ENCODE assay signal across 14 cellular contexts in the genomic region with DNA sequence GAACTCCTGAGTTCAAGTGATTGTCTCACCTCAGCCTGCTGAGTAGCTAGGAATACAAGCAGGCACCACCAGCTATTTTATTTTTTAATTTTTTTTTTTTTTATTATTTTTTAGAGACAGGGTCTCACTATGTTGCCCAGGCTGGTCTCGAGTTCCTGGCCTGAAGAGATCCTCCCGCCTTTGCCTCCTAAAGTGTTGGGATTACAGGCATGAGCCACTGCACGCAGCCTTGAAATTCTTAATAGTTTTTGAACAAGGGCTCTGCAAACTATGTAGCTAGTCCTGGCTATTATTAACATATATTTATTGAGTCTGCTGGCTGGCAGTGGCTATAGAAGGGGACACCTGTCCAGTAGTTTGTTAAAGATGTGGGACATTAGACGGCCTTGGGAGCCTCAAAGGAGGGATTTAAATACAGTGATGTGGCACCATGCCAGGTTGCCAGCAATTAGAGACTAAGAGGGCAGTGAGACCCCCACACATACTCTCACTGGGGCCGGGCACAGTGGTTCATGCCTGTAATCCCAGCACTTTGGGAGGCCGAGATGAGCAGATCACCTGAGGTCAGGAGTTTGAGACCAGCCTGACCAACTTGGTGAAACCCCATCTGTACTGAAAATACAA. TPM values are rescaled to one million over a fixed set of nuclear protein-coding genes. Genes with fewer than 3 reads are reported as not detected.
A peak's percentile ranks its signal among the peaks of the same experiment; 100 is the strongest.
DNase-seq lines count a peak whose midpoint lies in the region; ATAC-seq, FAIRE-seq and TF ChIP-seq lines count a peak whose summit lies in the region.
"Had no signal": no experiment of that assay in that cellular context is flagged by ENCODE, and none has a peak within 500 bp of the region (broad histone marks: within the 10 kb centered on the region; RNA-seq: fewer than 3 reads in every experiment).

No MANE protein-coding gene starts in this region.

- H3K27ac Mint-ChIP-seq in activated B cell treated with CpG ODN at 0.5 μM for 24 hours, result peak overlapping the region; percentile 99
- H3K27ac Mint-ChIP-seq in immature natural killer cell, result peak overlapping the region; percentile 34 to 97 (median 82)

- H3K9me3 ChIP-seq in left ventricle myocardium inferior (replicated peaks), result no peaks in the 10 kb centered on the region
- no peaks in the 10 kb centered on the region for H3K9me3 ChIP-seq in thyroid gland
- H3K9me3 ChIP-seq: heart right ventricle had no signal

- intact Hi-C loops in left ventricle myocardium inferior (cut with micrococcal nuclease) (no loop called here), cardiac septum (cut with DNase I) (no loop called here), activated B cell treated with CpG ODN at 0.5 μM for 24 hours (cut with micrococcal nuclease) (loop anchor here (5.0 kb wide), 1 partner anchor 132 kb away; a partner anchor contains a TSS), thyroid gland (cut with DNase I) (no loop called here)

- H3K4me3 Mint-ChIP-seq in activated B cell treated with CpG ODN at 0.5 μM for 24 hours (no peak overlapping the region), immature natural killer cell (peak overlapping the region; percentile 80 to 90 (median 86))

- no peak overlapping the region for H3K4me3 ChIP-seq in left ventricle myocardium inferior
- H3K4me3 ChIP-seq in thyroid gland (replicated peaks in 1 of 3), result no peak overlapping the region

- no peak for TF ChIP-seq POLR2A in thyroid gland (IDR thresholded peaks at IDR 0.05)

- POLR2A ChIA-PET in activated B cell treated with CpG ODN at 0.5 μM for 24 hours (lab: Charles Lee), result interaction anchor here (0.7 to 1.6 kb wide), 11 partner anchors 10 to 295 kb away, joined by 3 to 12 read pairs (median 4); a partner anchor contains a TSS

- TF ChIP-seq CTCF in left ventricle myocardium inferior (IDR thresholded peaks at IDR 0.05; ENCODE audit: borderline replicate concordance) (no peak), activated B cell treated with CpG ODN at 0.5 μM for 24 hours (IDR thresholded peaks at IDR 0.05) (no peak), thyroid gland (IDR thresholded peaks at IDR 0.05) (no peak)

- no peaks in the 10 kb centered on the region for H3K27me3 ChIP-seq in left ventricle myocardium inferior (ENCODE audit: low read depth)
- H3K27me3 ChIP-seq in thyroid gland, result no peaks in the 10 kb centered on the region
- H3K27me3 ChIP-seq: heart right ventricle had no signal

- H3K4me1 Mint-ChIP-seq in activated B cell treated with CpG ODN at 0.5 μM for 24 hours, result peaks cover 80% of the 10 kb centered on the region
- peaks cover 89 to 93% of the 10 kb centered on the region in 2 donors for H3K4me1 Mint-ChIP-seq in immature natural killer cell

- ATAC-seq in activated B cell treated with CpG ODN at 0.5 μM for 24 hours (ENCODE audit: low read depth) (no peak), GM18520 (IDR thresholded peaks at IDR 0.05; ENCODE audit: unreplicated experiment) (no peak)

- H3K9me3 Mint-ChIP-seq in activated B cell treated with CpG ODN at 0.5 μM for 24 hours (no peaks in the 10 kb centered on the region), immature natural killer cell (no peaks in the 10 kb centered on the region)

- no peak for FAIRE-seq in HTR-8/SVneo (lab: Jason Lieb, UNC)
- FAIRE-seq: G401.6, urothelium cell line had no signal

- 88 to 92% methylated on average over 5 to 6 of the region's 6 CpGs for WGBS in thyroid gland, 2 donors

- H3K36me3 ChIP-seq in left ventricle myocardium inferior (no peaks in the 10 kb centered on the region), thyroid gland (peaks cover 0 to 8% of the 10 kb centered on the region in 2 donors)

- H3K4me1 ChIP-seq in left ventricle myocardium inferior (peaks cover 69% of the 10 kb centered on the region), thyroid gland (peaks cover 42 to 48% of the 10 kb centered on the region in 2 donors)

- H3K27me3 Mint-ChIP-seq in activated B cell treated with CpG ODN at 0.5 μM for 24 hours (no peaks in the 10 kb centered on the region), immature natural killer cell (ENCODE audit: low read depth in 3 of 3) (peaks cover 0 to 3% (median 2%) of the 10 kb centered on the region in 3 donors)

- H3K27ac ChIP-seq in left ventricle myocardium inferior (replicated peaks) (peak overlapping the region; percentile 49), thyroid gland (peak overlapping the region; percentile 5 to 95 (median 89))

- no peak for DNase-seq in left ventricle myocardium inferior
- DNase-seq in cardiac septum (ENCODE audit: low spot score), result no peak
- DNase-seq in activated B cell treated with CpG ODN at 0.5 μM for 24 hours, result no peak
- DNase-seq in immature natural killer cell, result no peak
- DNase-seq in thyroid gland, result no peak
- no peak for DNase-seq in HTR-8/SVneo (ENCODE audit: insufficient read length, low spot score)
- no peak for DNase-seq in NCI-H2107 treated with DMSO at 0.1 percent for 48 hours (lab: John Stamatoyannopoulos, UW; ENCODE audit: unreplicated experiment)
- DNase-seq: activated CD4-positive, alpha-beta T cell treated with anti-CD3 and anti-CD28 coated beads for 1 hour; NCI-H2227 treated with DMSO at 0.1 percent for 48 hours; retina had no signal

- CTCF ChIA-PET in activated B cell treated with CpG ODN at 0.5 μM for 24 hours (lab: Charles Lee), result interaction anchor here (0.8 to 1.5 kb wide), 4 partner anchors 9 to 22 kb away, joined by 3 to 5 read pairs (median 4); no protein-coding TSS in a partner anchor

- H3K36me3 Mint-ChIP-seq in activated B cell treated with CpG ODN at 0.5 μM for 24 hours (ENCODE audit: low read depth) (peaks cover 40% of the 10 kb centered on the region), immature natural killer cell (peaks cover 4 to 6% (median 5%) of the 10 kb centered on the region in 3 donors)

RNA-seq across cellular contexts. Expression of a gene that starts 21.1 kb away (rescaled TPM):
- total RNA-seq in left ventricle myocardium inferior (28.5 TPM), cardiac septum (22.3 TPM), activated B cell treated with CpG ODN at 0.5 μM for 24 hours (47.2 and 55.7 TPM in 2 replicates), thyroid gland (100 to 1,000 TPM in 1 of 4 donors, 10 to 100 TPM in 3; 52.0 to 131 (median 72.2) TPM)
- 10 to 100 TPM in 2 of 3 donors, 1 to 10 TPM in 1; 8.5 to 23.0 (median 14.6) TPM for polyA plus RNA-seq in immature natural killer cell
